ENCODE assay signal across 19 cellular contexts in the genomic region with DNA sequence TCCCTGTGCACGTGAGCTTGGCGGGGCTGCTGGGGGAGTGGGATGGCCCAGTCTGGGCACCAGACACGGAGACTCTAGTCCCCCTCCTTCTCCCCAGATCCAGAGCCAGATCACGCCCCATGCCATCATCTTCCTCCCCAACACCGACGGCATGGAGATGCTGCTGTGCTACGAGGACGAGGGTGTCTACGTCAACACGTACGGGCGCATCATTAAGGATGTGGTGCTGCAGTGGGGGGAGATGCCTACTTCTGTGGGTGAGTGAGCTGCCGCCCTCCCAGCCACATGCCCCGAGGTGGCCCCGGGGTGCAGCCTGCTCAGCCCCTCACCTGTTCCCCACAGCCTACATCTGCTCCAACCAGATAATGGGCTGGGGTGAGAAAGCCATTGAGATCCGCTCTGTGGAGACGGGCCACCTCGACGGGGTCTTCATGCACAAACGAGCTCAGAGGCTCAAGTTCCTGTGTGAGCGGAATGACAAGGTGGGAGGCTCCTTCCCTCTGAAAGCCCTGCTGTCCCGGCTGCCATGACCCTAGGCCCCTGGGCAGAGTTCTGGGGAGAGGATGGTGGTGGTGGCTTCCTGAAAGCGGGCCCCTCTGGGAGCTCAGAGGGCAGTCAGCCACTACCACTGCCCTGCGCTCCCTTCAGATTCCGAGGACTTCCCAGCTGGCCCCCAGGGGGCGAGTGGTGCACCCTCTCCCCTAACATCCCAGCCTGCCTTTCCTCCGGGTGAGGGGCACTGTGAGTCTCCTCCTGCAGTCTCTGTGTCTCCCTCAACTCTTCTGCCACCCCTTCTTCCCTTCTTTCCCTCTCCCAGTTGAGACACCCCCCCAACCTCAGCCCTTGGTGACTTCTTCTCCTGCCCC. TPM values are rescaled to one million over a fixed set of nuclear protein-coding genes. Genes with fewer than 3 reads are reported as not detected.
A peak's percentile ranks its signal among the peaks of the same experiment; 100 is the strongest.
DNase-seq lines count a peak whose midpoint lies in the region; FAIRE-seq and TF ChIP-seq lines count a peak whose summit lies in the region.
"Had no signal": no experiment of that assay in that cellular context is flagged by ENCODE, and none has a peak within 500 bp of the region (broad histone marks: within the 10 kb centered on the region; RNA-seq: fewer than 3 reads in every experiment).

No MANE protein-coding gene starts in this region.

- CTCF ChIA-PET in activated CD4-positive, alpha-beta T cell treated with anti-CD3 and anti-CD28 coated beads, Interleukin-2, amount 10 ng/mL, durations not matched to agents 7 days and 5 days (lab: Charles Lee), result interaction anchor here (0.8 to 1.7 kb wide), 2 partner anchors 13 to 187 kb away, joined by 3 to 4 read pairs; partner anchors contain the start of gene ARRB2

- peaks cover 22% of the 10 kb centered on the region for H3K4me1 Mint-ChIP-seq in activated CD4-positive, alpha-beta T cell treated with anti-CD3 and anti-CD28 coated beads, Interleukin-2, amount 10 ng/mL, durations not matched to agents 7 days and 5 days

- H3K4me3 ChIP-seq in WERI-Rb-1 (ENCODE audit: low read depth, low read length) (no peak overlapping the region), epithelial cell of esophagus (ENCODE audit: low read length) (no peak overlapping the region), Peyer's patch (no peak overlapping the region)
- H3K4me3 ChIP-seq: A549, BLaER1, HAP-1, PC-9 had no signal

- peak overlapping the region; percentile 98 for H3K27ac ChIP-seq in 22Rv1
- peak overlapping the region; percentile 63 for H3K27ac ChIP-seq in WERI-Rb-1
- no peak overlapping the region for H3K27ac ChIP-seq in Peyer's patch
- H3K27ac ChIP-seq: A549, BLaER1, PC-9 had no signal

- no peak overlapping the region for H3K4me3 Mint-ChIP-seq in activated CD4-positive, alpha-beta T cell treated with anti-CD3 and anti-CD28 coated beads, Interleukin-2, amount 10 ng/mL, durations not matched to agents 7 days and 5 days

- TF ChIP-seq POLR2A in GM12892 (IDR thresholded peaks at IDR 0.05; ENCODE audit: low read depth, low read length) (no peak), Peyer's patch (IDR thresholded peaks at IDR 0.05) (no peak)

- H3K27me3 ChIP-seq in WERI-Rb-1 (ENCODE audit: insufficient read depth, low read depth, severe bottlenecking) (no peaks in the 10 kb centered on the region), Peyer's patch (no peaks in the 10 kb centered on the region)

- no peak for TF ChIP-seq CTCF in 22Rv1 (IDR thresholded peaks at IDR 0.05)
- peak; percentile 27; the same call in 1 of the 2 replicates for TF ChIP-seq CTCF in WERI-Rb-1 (IDR thresholded peaks at IDR 0.05; ENCODE audit: low read depth, low read length)
- peak; percentile 5 for TF ChIP-seq CTCF in epithelial cell of esophagus (IDR thresholded peaks at IDR 0.05; ENCODE audit: insufficient read depth, low read depth, low read length, missing control alignments)
- TF ChIP-seq CTCF in Peyer's patch (IDR thresholded peaks at IDR 0.05), result no peak

- H3K27ac Mint-ChIP-seq in activated CD4-positive, alpha-beta T cell treated with anti-CD3 and anti-CD28 coated beads, Interleukin-2, amount 10 ng/mL, durations not matched to agents 7 days and 5 days, result no peak overlapping the region

- peaks cover 13% of the 10 kb centered on the region for H3K36me3 Mint-ChIP-seq in activated CD4-positive, alpha-beta T cell treated with anti-CD3 and anti-CD28 coated beads, Interleukin-2, amount 10 ng/mL, durations not matched to agents 7 days and 5 days (ENCODE audit: low read depth)

- no peaks in the 10 kb centered on the region for H3K9me3 Mint-ChIP-seq in activated CD4-positive, alpha-beta T cell treated with anti-CD3 and anti-CD28 coated beads, Interleukin-2, amount 10 ng/mL, durations not matched to agents 7 days and 5 days
- H3K9me3 Mint-ChIP-seq: CD8-positive, alpha-beta memory T cell had no signal

- no peak for FAIRE-seq in GM12892 (lab: Jason Lieb, UNC)
- FAIRE-seq: A549 had no signal

- H3K36me3 ChIP-seq in WERI-Rb-1, result peaks cover 94% of the 10 kb centered on the region
- H3K36me3 ChIP-seq in Peyer's patch, result peaks cover 0 to 59% (median 0%) of the 10 kb centered on the region in 3 donors

- POLR2A ChIA-PET in activated CD4-positive, alpha-beta T cell treated with anti-CD3 and anti-CD28 coated beads, Interleukin-2, amount 10 ng/mL, durations not matched to agents 7 days and 5 days (lab: Charles Lee), result no interaction called here

- DNase-seq in GM12892 (ENCODE audit: insufficient read length), result peak; percentile 10
- DNase-seq in WERI-Rb-1, result no peak
- DNase-seq in epithelial cell of esophagus (ENCODE audit: low read depth), result no peak
- DNase-seq in activated CD4-positive, alpha-beta T cell treated with anti-CD3 and anti-CD28 coated beads, Interleukin-2, amount 10 ng/mL, durations not matched to agents 7 days and 5 days, result no peak
- no peak for DNase-seq in Peyer's patch
- no peak for DNase-seq in OCI-M1 (lab: John Stamatoyannopoulos, UW)
- DNase-seq in ACHN, result no peak
- DNase-seq: MM.1S, NCI-H1092, NCI-H2081, NCI-H510A treated with DMSO at 0.1 percent for 48 hours, PC-9 had no signal

- in situ Hi-C loops in ACHN (cut with HindIII; ENCODE audit: low pct_ligation_motif_present, low pct_unique_long_range_greater_than_20kb, low sequenced_read_pairs), result no loop called here

- no peaks in the 10 kb centered on the region for H3K9me3 ChIP-seq in WERI-Rb-1 (ENCODE audit: severe bottlenecking)
- no peaks in the 10 kb centered on the region for H3K9me3 ChIP-seq in Peyer's patch
- H3K9me3 ChIP-seq: A549, BLaER1, HAP-1 had no signal

- peaks cover 0 to 24% (median 10%) of the 10 kb centered on the region in 4 donors for H3K4me1 ChIP-seq in Peyer's patch
- H3K4me1 ChIP-seq: A549, HAP-1 had no signal

- H3K27me3 Mint-ChIP-seq in activated CD4-positive, alpha-beta T cell treated with anti-CD3 and anti-CD28 coated beads, Interleukin-2, amount 10 ng/mL, durations not matched to agents 7 days and 5 days, result peaks cover 10% of the 10 kb centered on the region

RNA-seq across cellular contexts. Expression of gene C17orf107, which starts 2.8 kb away (rescaled TPM):
- 0.30 TPM for polyA plus RNA-seq in GM12892 (2012; ENCODE audit: missing spikeins)
- total RNA-seq in activated CD4-positive, alpha-beta T cell treated with anti-CD3 and anti-CD28 coated beads, Interleukin-2, amount 10 ng/mL, durations not matched to agents 7 days and 5 days, result under 1 TPM; 0.77 to 0.92 TPM
- total RNA-seq in Peyer's patch, result 1 to 10 TPM in 2 of 4 donors, under 1 TPM in 2; 0.66 to 5.0 (median 1.5) TPM
- total RNA-seq: SK-MEL-5 had no signal

RNA-seq across cellular contexts. Expression of gene CHRNE, which starts 6.3 kb away (rescaled TPM):
- polyA plus RNA-seq in GM12892 (2012; ENCODE audit: missing spikeins), result 0.76 TPM
- under 1 TPM; 0.25 to 0.42 TPM for total RNA-seq in activated CD4-positive, alpha-beta T cell treated with anti-CD3 and anti-CD28 coated beads, Interleukin-2, amount 10 ng/mL, durations not matched to agents 7 days and 5 days
- total RNA-seq in Peyer's patch, result not detected
- total RNA-seq: LHCN-M2 had no signal

RNA-seq across cellular contexts. Expression of gene GP1BA, which starts 35.5 kb away (rescaled TPM):
- 1.9 TPM for polyA plus RNA-seq in GM12892 (2012; ENCODE audit: missing spikeins)
- not detected for total RNA-seq in activated CD4-positive, alpha-beta T cell treated with anti-CD3 and anti-CD28 coated beads, Interleukin-2, amount 10 ng/mL, durations not matched to agents 7 days and 5 days
- total RNA-seq in Peyer's patch, result not detected
- total RNA-seq: CD8-positive, alpha-beta memory T cell; LHCN-M2; PC-9; SK-MEL-5 had no signal
- polyA plus RNA-seq: A549; CD8-positive, alpha-beta memory T cell had no signal

RNA-seq across cellular contexts. Expression of gene SLC25A11, which starts 43.3 kb away (rescaled TPM):
- 61.3 TPM for polyA plus RNA-seq in GM12892 (2012; ENCODE audit: missing spikeins)
- 10 to 100 TPM; 73.0 to 75.3 TPM for total RNA-seq in activated CD4-positive, alpha-beta T cell treated with anti-CD3 and anti-CD28 coated beads, Interleukin-2, amount 10 ng/mL, durations not matched to agents 7 days and 5 days
- total RNA-seq in Peyer's patch, result 10 to 100 TPM; 30.5 to 84.1 (median 60.4) TPM

RNA-seq across cellular contexts. Expression of gene RNF167, which starts 43.5 kb away (rescaled TPM):
- 108 TPM for polyA plus RNA-seq in GM12892 (2012; ENCODE audit: missing spikeins)
- 100 to 1,000 TPM; 254 to 273 TPM for total RNA-seq in activated CD4-positive, alpha-beta T cell treated with anti-CD3 and anti-CD28 coated beads, Interleukin-2, amount 10 ng/mL, durations not matched to agents 7 days and 5 days
- total RNA-seq in Peyer's patch, result 10 to 100 TPM; 57.8 to 92.1 (median 78.9) TPM

Comparison
In these comparisons a context has a peak if more than half of its experiments do, and no peak if none do; other contexts are left out.
1. H3K27ac ChIP-seq: peak in 22Rv1 (single experiment) and WERI-Rb-1 (single experiment); none in Peyer's patch (0 of 4).
2. CTCF ChIP-seq: peak in WERI-Rb-1 (single experiment) and epithelial cell of esophagus (single experiment); none in 22Rv1 (single experiment) and Peyer's patch (0 of 6).